In the genomic region with DNA sequence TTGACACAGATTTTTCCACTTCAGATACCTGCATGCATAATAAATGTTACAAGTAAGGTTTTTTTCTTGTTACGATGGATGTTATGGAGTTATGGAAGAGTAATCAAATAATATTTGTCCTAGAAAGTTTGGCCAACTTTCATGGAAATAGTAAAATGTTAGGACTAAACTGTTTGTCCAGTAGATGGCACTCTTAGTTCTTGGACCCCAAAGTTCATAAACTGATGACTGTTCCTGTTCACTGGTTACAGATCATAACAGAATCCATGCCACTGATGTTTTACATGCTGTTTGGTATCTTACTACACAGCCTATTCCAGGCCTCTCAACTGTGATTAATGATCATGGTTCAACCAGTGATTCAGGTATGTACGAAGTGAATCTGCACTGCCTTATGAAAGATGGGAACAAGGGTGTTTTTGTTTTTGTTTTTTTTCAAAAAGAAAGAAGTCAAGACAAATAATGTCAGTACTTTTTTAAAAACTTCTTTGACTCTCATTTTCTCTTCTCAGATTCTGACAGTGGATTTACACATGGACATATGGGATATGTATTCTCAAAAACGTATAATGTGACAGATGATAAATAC, we compare ENCODE assay signal across 8 cellular contexts. TPM values are rescaled to one million over a fixed set of nuclear protein-coding genes. Genes with fewer than 3 reads are reported as not detected.
DNase-seq lines count a peak whose midpoint lies in the region; ATAC-seq and FAIRE-seq lines count a peak whose summit lies in the region.

No MANE protein-coding gene starts in this region.

- H3K4me3 Mint-ChIP-seq in stimulated activated effector memory CD8-positive, alpha-beta T cell treated with anti-CD3 and anti-CD28 coated beads, Interleukin-12 subunit alpha, Interleukin-12 subunit beta, amount 100 ng/mL, for 72 hours: no peak overlapping the region

- FAIRE-seq in G401.6 (lab: Jason Lieb, UNC): peak; percentile 62

- no peaks in the 10 kb centered on the region for H3K4me1 Mint-ChIP-seq in stimulated activated effector memory CD8-positive, alpha-beta T cell treated with anti-CD3 and anti-CD28 coated beads, Interleukin-12 subunit alpha, Interleukin-12 subunit beta, amount 100 ng/mL, for 72 hours

- peak; percentile 24 for ATAC-seq in stimulated activated effector memory CD8-positive, alpha-beta T cell treated with anti-CD3 and anti-CD28 coated beads, Interleukin-12 subunit alpha, Interleukin-12 subunit beta, amount 100 ng/mL, for 72 hours
- ATAC-seq in GM19324 (IDR thresholded peaks at IDR 0.05; ENCODE audit: low FRiP score, unreplicated experiment): no peak
- ATAC-seq in HG03045 (IDR thresholded peaks at IDR 0.05; ENCODE audit: unreplicated experiment): no peak

- H3K27ac Mint-ChIP-seq in stimulated activated effector memory CD8-positive, alpha-beta T cell treated with anti-CD3 and anti-CD28 coated beads, Interleukin-12 subunit alpha, Interleukin-12 subunit beta, amount 100 ng/mL, for 72 hours: no peak overlapping the region

- no peaks in the 10 kb centered on the region for H3K36me3 Mint-ChIP-seq in stimulated activated effector memory CD8-positive, alpha-beta T cell treated with anti-CD3 and anti-CD28 coated beads, Interleukin-12 subunit alpha, Interleukin-12 subunit beta, amount 100 ng/mL, for 72 hours

- in situ Hi-C loops in KBM-7 (cut with MboI; ENCODE audit: low pct_unique_long_range_greater_than_20kb, low sequenced_read_pairs): no loop called here
- in situ Hi-C loops in SK-MEL-5 (cut with HindIII; ENCODE audit: low pct_unique_long_range_greater_than_20kb, low sequenced_read_pairs): no loop called here

- DNase-seq in KBM-7: peak; percentile 52
- DNase-seq in SK-MEL-5 (ENCODE audit: low read depth, low spot score): peak; percentile 78
- peak; percentile 20 for DNase-seq in glomerular endothelial cell (ENCODE audit: extremely low read depth, low read depth, low spot score)
- no peak for DNase-seq in stimulated activated effector memory CD8-positive, alpha-beta T cell treated with anti-CD3 and anti-CD28 coated beads, Interleukin-12 subunit alpha, Interleukin-12 subunit beta, amount 100 ng/mL, for 72 hours (ENCODE audit: low spot score in 2 of 2)
- no peak for DNase-seq in occipital lobe (lab: John Stamatoyannopoulos, UW)

- no peaks in the 10 kb centered on the region for H3K9me3 Mint-ChIP-seq in stimulated activated effector memory CD8-positive, alpha-beta T cell treated with anti-CD3 and anti-CD28 coated beads, Interleukin-12 subunit alpha, Interleukin-12 subunit beta, amount 100 ng/mL, for 72 hours

RNA-seq across cellular contexts. Expression of a gene that starts 48.8 kb away (rescaled TPM):
- 1.9 and 6.9 TPM in 2 replicates for total RNA-seq in SK-MEL-5 (2014; rRNA removed; shearing (Covaris generic))
- 0.54 and 0.55 TPM in 2 replicates for polyA plus RNA-seq in SK-MEL-5 (2015; cell fraction: cytosol; rRNA removed)
- polyA plus RNA-seq in SK-MEL-5 (2015; cell fraction: nucleus; rRNA removed): 4.9 and 5.5 TPM in 2 replicates
- total RNA-seq in glomerular endothelial cell (not detected in 2 replicates), occipital lobe (32.9 TPM)

Comparison
In these comparisons a context has a peak if more than half of its experiments do, and no peak if none do; other contexts are left out.
1. DNase-seq: peak in KBM-7 (single experiment), SK-MEL-5 (single experiment) and glomerular endothelial cell (single experiment); none in stimulated activated effector memory CD8-positive, alpha-beta T cell treated with anti-CD3 and anti-CD28 coated beads, Interleukin-12 subunit alpha, Interleukin-12 subunit beta, amount 100 ng/mL, for 72 hours (0 of 2) and occipital lobe (single experiment).